ENCODE assay signal across 15 cellular contexts in genomic region chr4:41142356-41142755, GRCh38.
DNase-seq lines count a peak whose midpoint lies in the region; ATAC-seq and TF ChIP-seq lines count a peak whose summit lies in the region.
"Had no signal": no experiment of that assay in that cellular context is flagged by ENCODE, and none has a peak within 500 bp of the region (broad histone marks: within the 10 kb centered on the region; RNA-seq: fewer than 3 reads in every experiment).

No MANE protein-coding gene starts in this region.

- no peak for TF ChIP-seq CTCF in esophagus squamous epithelium (IDR thresholded peaks at IDR 0.05)

- H3K36me3 ChIP-seq in SJSA1, result no peaks in the 10 kb centered on the region
- no peaks in the 10 kb centered on the region for H3K36me3 ChIP-seq in esophagus squamous epithelium
- H3K36me3 ChIP-seq in thymus (ENCODE audit: control insufficient read depth, insufficient read depth), result no peaks in the 10 kb centered on the region

- H3K4me3 ChIP-seq in SJSA1 (no peak overlapping the region), esophagus squamous epithelium (no peak overlapping the region), thymus (ENCODE audit: low read length) (no peak overlapping the region)

- peaks cover 58% of the 10 kb centered on the region for H3K4me1 ChIP-seq in SJSA1 (replicated peaks)
- peaks cover 0 to 65% (median 41%) of the 10 kb centered on the region in 3 donors for H3K4me1 ChIP-seq in esophagus squamous epithelium
- H3K4me1 ChIP-seq in thymus (ENCODE audit: control insufficient read depth, insufficient read depth, low read length), result no peaks in the 10 kb centered on the region

- H3K4me3 Mint-ChIP-seq in activated CD4-positive, alpha-beta T cell treated with anti-CD3 and anti-CD28 coated beads, Interleukin-2, amount 10 ng/mL, durations not matched to agents 24 days and 14 days, result no peak overlapping the region
- H3K4me3 Mint-ChIP-seq: activated CD4-positive, alpha-beta memory T cell treated with anti-CD3 and anti-CD28 coated beads for 36 hours; activated naive CD8-positive, alpha-beta T cell treated with anti-CD3 and anti-CD28 coated beads, Interleukin-2, amount 10 ng/mL, durations not matched to agents 7 days and 5 days; CD4-positive, alpha-beta memory T cell; T-helper 1 cell treated with Interleukin-12 subunit alpha and Interleukin-12 subunit beta and Interleukin-4 antibody, amounts not matched to agents 30 μg/mL and 1 μg/mL, for 36 hours had no signal

- H3K9me3 Mint-ChIP-seq in activated CD4-positive, alpha-beta T cell treated with anti-CD3 and anti-CD28 coated beads, Interleukin-2, amount 10 ng/mL, durations not matched to agents 24 days and 14 days, result no peaks in the 10 kb centered on the region
- H3K9me3 Mint-ChIP-seq: activated CD4-positive, alpha-beta memory T cell treated with anti-CD3 and anti-CD28 coated beads for 36 hours; activated naive CD8-positive, alpha-beta T cell treated with anti-CD3 and anti-CD28 coated beads, Interleukin-2, amount 10 ng/mL, durations not matched to agents 7 days and 5 days; CD4-positive, alpha-beta memory T cell; T-helper 1 cell treated with Interleukin-12 subunit alpha and Interleukin-12 subunit beta and Interleukin-4 antibody, amounts not matched to agents 30 μg/mL and 1 μg/mL, for 36 hours had no signal

- TF ChIP-seq POLR2A in esophagus squamous epithelium (IDR thresholded peaks at IDR 0.05), result no peak

- H3K27ac ChIP-seq in SJSA1 (peak overlapping the region; percentile 94), esophagus squamous epithelium (peak overlapping the region; percentile 68 to 88 (median 78)), thymus (ENCODE audit: low read depth) (peak overlapping the region; percentile 69)

- DNase-seq in SJSA1 (ENCODE audit: low read depth in 1 of 2, low spot score in 2 of 2) (no peak), esophagus squamous epithelium (lab: John Stamatoyannopoulos, UW) (no peak), myocyte (ENCODE audit: low read depth) (peak; percentile 41), SHP77 treated with DMSO at 0.1 percent for 48 hours (lab: John Stamatoyannopoulos, UW) (no peak), hepatic stellate cell (ENCODE audit: low spot score) (no peak)
- no peak for DNase-seq in activated CD4-positive, alpha-beta T cell treated with anti-CD3 and anti-CD28 coated beads, Interleukin-2, amount 10 ng/mL, durations not matched to agents 24 days and 14 days
- DNase-seq: activated CD4-positive, alpha-beta memory T cell treated with anti-CD3 and anti-CD28 coated beads for 36 hours; activated naive CD8-positive, alpha-beta T cell treated with anti-CD3 and anti-CD28 coated beads, Interleukin-2, amount 10 ng/mL, durations not matched to agents 7 days and 5 days; CD4-positive, alpha-beta memory T cell; NCI-H1694; NK-92 treated with Interleukin-12 subunit alpha and Interleukin-12 subunit beta, amount 100 ng/mL, for 24 hours; nucleus accumbens had no signal

- peaks cover 1% of the 10 kb centered on the region for H3K27me3 Mint-ChIP-seq in activated CD4-positive, alpha-beta T cell treated with anti-CD3 and anti-CD28 coated beads, Interleukin-2, amount 10 ng/mL, durations not matched to agents 24 days and 14 days
- H3K27me3 Mint-ChIP-seq: activated naive CD8-positive, alpha-beta T cell treated with anti-CD3 and anti-CD28 coated beads, Interleukin-2, amount 10 ng/mL, durations not matched to agents 7 days and 5 days; CD4-positive, alpha-beta memory T cell had no signal

- H3K27ac Mint-ChIP-seq in activated CD4-positive, alpha-beta T cell treated with anti-CD3 and anti-CD28 coated beads, Interleukin-2, amount 10 ng/mL, durations not matched to agents 24 days and 14 days, result no peak overlapping the region
- H3K27ac Mint-ChIP-seq: activated CD4-positive, alpha-beta memory T cell treated with anti-CD3 and anti-CD28 coated beads for 36 hours; activated naive CD8-positive, alpha-beta T cell treated with anti-CD3 and anti-CD28 coated beads, Interleukin-2, amount 10 ng/mL, durations not matched to agents 7 days and 5 days; CD4-positive, alpha-beta memory T cell; T-helper 1 cell treated with Interleukin-12 subunit alpha and Interleukin-12 subunit beta and Interleukin-4 antibody, amounts not matched to agents 30 μg/mL and 1 μg/mL, for 36 hours had no signal

- ATAC-seq in GM21360 (IDR thresholded peaks at IDR 0.05; ENCODE audit: unreplicated experiment), result no peak

- 21 to 30% methylated on average over 5 of the region's 5 CpGs for WGBS in esophagus squamous epithelium, 2 donors
- 70% methylated on average over 5 of the region's 5 CpGs for WGBS in thymus

- H3K9me3 ChIP-seq in SJSA1 (replicated peaks), result no peaks in the 10 kb centered on the region
- no peaks in the 10 kb centered on the region for H3K9me3 ChIP-seq in esophagus squamous epithelium
- H3K9me3 ChIP-seq in thymus (ENCODE audit: control insufficient read depth), result no peaks in the 10 kb centered on the region

- H3K27me3 ChIP-seq in SJSA1 (replicated peaks), result no peaks in the 10 kb centered on the region
- H3K27me3 ChIP-seq in esophagus squamous epithelium, result no peaks in the 10 kb centered on the region
- no peaks in the 10 kb centered on the region for H3K27me3 ChIP-seq in thymus (ENCODE audit: control insufficient read depth, insufficient read depth)

- H3K36me3 Mint-ChIP-seq in activated CD4-positive, alpha-beta T cell treated with anti-CD3 and anti-CD28 coated beads, Interleukin-2, amount 10 ng/mL, durations not matched to agents 24 days and 14 days (ENCODE audit: low read depth), result no peaks in the 10 kb centered on the region
- H3K36me3 Mint-ChIP-seq: activated CD4-positive, alpha-beta memory T cell treated with anti-CD3 and anti-CD28 coated beads for 36 hours; activated naive CD8-positive, alpha-beta T cell treated with anti-CD3 and anti-CD28 coated beads, Interleukin-2, amount 10 ng/mL, durations not matched to agents 7 days and 5 days; CD4-positive, alpha-beta memory T cell had no signal

- intact Hi-C loops in esophagus squamous epithelium (cut with DNase I), result no loop called here
- intact Hi-C loops in activated CD4-positive, alpha-beta T cell treated with anti-CD3 and anti-CD28 coated beads, Interleukin-2, amount 10 ng/mL, durations not matched to agents 24 days and 14 days (cut with micrococcal nuclease), result no loop called here

- H3K4me1 Mint-ChIP-seq in activated CD4-positive, alpha-beta T cell treated with anti-CD3 and anti-CD28 coated beads, Interleukin-2, amount 10 ng/mL, durations not matched to agents 24 days and 14 days, result no peaks in the 10 kb centered on the region
- H3K4me1 Mint-ChIP-seq: activated naive CD8-positive, alpha-beta T cell treated with anti-CD3 and anti-CD28 coated beads, Interleukin-2, amount 10 ng/mL, durations not matched to agents 7 days and 5 days; CD4-positive, alpha-beta memory T cell had no signal
